In genomic region chr7:46741181-46741580, GRCh38 we compare ENCODE assay signal across 25 cellular contexts.
"Had no signal": no experiment of that assay in that cellular context is flagged by ENCODE, and none has a peak within 500 bp of the region (broad histone marks: within the 10 kb centered on the region; RNA-seq: fewer than 3 reads in every experiment).

No MANE protein-coding gene starts in this region.

- H3K27me3 Mint-ChIP-seq: naive thymus-derived CD4-positive, alpha-beta T cell; natural killer cell treated with Interleukin-12 subunit alpha and Interleukin-12 subunit beta and Interleukin-15 and Interleukin-18, amount 100 ng/mL, for 72 hours; progenitor cell of endocrine pancreas; stimulated activated naive CD8-positive, alpha-beta T cell treated with anti-CD3 and anti-CD28 coated beads, Interleukin-15, Interleukin-2, amounts not matched to agents 100 ng/mL and 50 ng/mL, for 24 hours had no signal

- H3K27me3 ChIP-seq: heart right ventricle, hepatocyte, neural progenitor cell, neutrophil, suprapubic skin, tibial artery, upper lobe of right lung had no signal

- H3K36me3 ChIP-seq: heart right ventricle, neural progenitor cell, neutrophil, suprapubic skin, thoracic aorta, tibial artery, upper lobe of right lung had no signal

- H2AFZ ChIP-seq: hepatocyte, neural progenitor cell had no signal

- DNase-seq: heart right ventricle; islet precursor cell; mesendoderm; midbrain; mucosa of descending colon; naive thymus-derived CD4-positive, alpha-beta T cell; occipital lobe; right cardiac atrium; stimulated activated CD4-positive, alpha-beta T cell treated with anti-CD3 and anti-CD28 coated beads, Interleukin-4, amount 100 ng/mL, for 24 hours; stimulated activated naive CD4-positive, alpha-beta T cell; tibial artery; trophoblast cell; upper lobe of right lung had no signal

- H3K4me1 Mint-ChIP-seq: naive thymus-derived CD4-positive, alpha-beta T cell; neural progenitor cell; stimulated activated effector memory CD8-positive, alpha-beta T cell treated with anti-CD3 and anti-CD28 coated beads, Interleukin-12 subunit alpha, Interleukin-12 subunit beta, amount 100 ng/mL, for 72 hours had no signal

- H3K9me3 Mint-ChIP-seq: neural progenitor cell; stimulated activated naive CD8-positive, alpha-beta T cell treated with anti-CD3 and anti-CD28 coated beads, Interleukin-15, Interleukin-2, amounts not matched to agents 100 ng/mL and 50 ng/mL, for 24 hours had no signal

- H3K27ac Mint-ChIP-seq: naive thymus-derived CD4-positive, alpha-beta T cell; natural killer cell treated with Interleukin-12 subunit alpha and Interleukin-12 subunit beta and Interleukin-15 and Interleukin-18, amount 100 ng/mL, for 72 hours; neural progenitor cell; progenitor cell of endocrine pancreas; stimulated activated effector memory CD8-positive, alpha-beta T cell treated with anti-CD3 and anti-CD28 coated beads, Interleukin-12 subunit alpha, Interleukin-12 subunit beta, amount 100 ng/mL, for 72 hours; stimulated activated naive CD8-positive, alpha-beta T cell treated with anti-CD3 and anti-CD28 coated beads, Interleukin-15, Interleukin-2, amounts not matched to agents 100 ng/mL and 50 ng/mL, for 24 hours had no signal

- H3K4me2 ChIP-seq: hepatocyte, neural progenitor cell had no signal

- H3K9me3 ChIP-seq: heart right ventricle, mucosa of descending colon, neutrophil, suprapubic skin, thoracic aorta, tibial artery, upper lobe of right lung had no signal

- ATAC-seq: mucosa of descending colon; naive thymus-derived CD4-positive, alpha-beta T cell; natural killer cell treated with Interleukin-12 subunit alpha and Interleukin-12 subunit beta and Interleukin-15 and Interleukin-18, amount 100 ng/mL, for 72 hours; sciatic nerve; stimulated activated effector memory CD8-positive, alpha-beta T cell treated with anti-CD3 and anti-CD28 coated beads, Interleukin-12 subunit alpha, Interleukin-12 subunit beta, amount 100 ng/mL, for 72 hours; upper lobe of right lung had no signal

- H3K36me3 Mint-ChIP-seq: naive thymus-derived CD4-positive, alpha-beta T cell; neural progenitor cell; stimulated activated effector memory CD8-positive, alpha-beta T cell treated with anti-CD3 and anti-CD28 coated beads, Interleukin-12 subunit alpha, Interleukin-12 subunit beta, amount 100 ng/mL, for 72 hours had no signal

- H3K9ac ChIP-seq: neural progenitor cell had no signal

- H3K4me3 ChIP-seq: heart right ventricle, hepatocyte, lung, mucosa of descending colon, neural progenitor cell, skin epidermis, suprapubic skin, thoracic aorta, tibial artery, upper lobe of right lung had no signal

- H3K4me1 ChIP-seq: neural progenitor cell, suprapubic skin, upper lobe of right lung had no signal

- H3K4me3 Mint-ChIP-seq: naive thymus-derived CD4-positive, alpha-beta T cell; natural killer cell treated with Interleukin-12 subunit alpha and Interleukin-12 subunit beta and Interleukin-15 and Interleukin-18, amount 100 ng/mL, for 72 hours; neural progenitor cell; stimulated activated effector memory CD8-positive, alpha-beta T cell treated with anti-CD3 and anti-CD28 coated beads, Interleukin-12 subunit alpha, Interleukin-12 subunit beta, amount 100 ng/mL, for 72 hours; stimulated activated naive CD8-positive, alpha-beta T cell treated with anti-CD3 and anti-CD28 coated beads, Interleukin-15, Interleukin-2, amounts not matched to agents 100 ng/mL and 50 ng/mL, for 24 hours had no signal

- H3K27ac ChIP-seq: heart right ventricle, hepatocyte, neural progenitor cell, neutrophil, skin epidermis, suprapubic skin, thoracic aorta, tibial artery, upper lobe of right lung had no signal
